ENCODE assay signal across 17 cellular contexts in the genomic region with DNA sequence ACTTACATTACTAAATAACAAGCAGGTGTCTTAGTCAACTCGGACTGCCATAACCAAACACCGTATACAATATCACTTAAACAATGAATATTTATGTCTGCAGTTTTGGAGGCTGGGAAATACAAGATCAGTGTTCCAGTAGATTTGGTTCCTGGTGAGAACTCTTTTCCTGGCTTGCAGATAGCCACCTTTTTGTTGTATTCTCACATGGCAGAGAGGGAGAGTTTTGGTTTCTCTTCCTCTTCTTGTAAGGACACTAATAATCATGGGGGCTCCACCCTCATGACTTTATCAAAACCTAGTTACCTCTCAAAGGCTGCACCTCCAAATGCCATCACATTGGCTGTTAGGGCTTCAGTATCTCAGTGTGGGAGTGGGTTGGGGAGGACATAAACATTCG.
"Had no signal": no experiment of that assay in that cellular context is flagged by ENCODE, and none has a peak within 500 bp of the region (broad histone marks: within the 10 kb centered on the region; RNA-seq: fewer than 3 reads in every experiment).

No MANE protein-coding gene starts in this region.

- DNase-seq: activated CD8-positive, alpha-beta memory T cell treated with anti-CD3 and anti-CD28 coated beads for 24 hours; activated effector memory CD4-positive, alpha-beta T cell treated with Interleukin-2 at 50 U/mL for 16 hours; body of pancreas; central memory CD4-positive, alpha-beta T cell; kidney; left ventricle myocardium inferior; mesenchymal stem cell; nephron progenitor cell; right lobe of liver; stimulated activated CD4-positive, alpha-beta T cell treated with anti-CD3 and anti-CD28 coated beads, Interleukin-1b, Interleukin-23, amount 100 ng/mL, for 48 hours; stimulated activated naive CD4-positive, alpha-beta T cell treated with Interleukin-2 at 50 U/mL for 16 hours had no signal

- ATAC-seq: activated CD4-positive, CD25-positive, alpha-beta regulatory T cell treated with anti-CD3 and anti-CD28 coated beads, Interleukin-2, amount 50 U/mL, for 24 hours; body of pancreas; right lobe of liver had no signal

- H3K9me3 ChIP-seq: body of pancreas, left ventricle myocardium inferior, prostate gland, right lobe of liver, suprapubic skin had no signal

- H3K27me3 Mint-ChIP-seq: activated naive CD4-positive, alpha-beta T cell treated with anti-CD3 and anti-CD28 coated beads, Interleukin-2, amount 50 U/mL, for 24 hours; dendritic cell treated with granulocyte-macrophage colony-stimulating factor and Interleukin-4, amounts not matched to agents 40 ng/mL and 50 ng/mL, for 4 days; type B pancreatic cell had no signal

- H3K27ac ChIP-seq: left ventricle myocardium inferior, prostate gland, right lobe of liver, suprapubic skin had no signal

- H3K4me3 ChIP-seq: body of pancreas, left ventricle myocardium inferior, prostate gland, right lobe of liver, suprapubic skin had no signal

- H3K9me3 Mint-ChIP-seq: activated naive CD4-positive, alpha-beta T cell treated with anti-CD3 and anti-CD28 coated beads, Interleukin-2, amount 50 U/mL, for 24 hours; dendritic cell treated with granulocyte-macrophage colony-stimulating factor and Interleukin-4, amounts not matched to agents 40 ng/mL and 50 ng/mL, for 4 days; type B pancreatic cell had no signal

- H3K4me3 Mint-ChIP-seq: dendritic cell treated with granulocyte-macrophage colony-stimulating factor and Interleukin-4, amounts not matched to agents 40 ng/mL and 50 ng/mL, for 4 days; nephron progenitor cell; type B pancreatic cell had no signal

- H3K27ac Mint-ChIP-seq: dendritic cell treated with granulocyte-macrophage colony-stimulating factor and Interleukin-4, amounts not matched to agents 40 ng/mL and 50 ng/mL, for 4 days; nephron progenitor cell; type B pancreatic cell had no signal
